ENCODE assay signal across 8 cellular contexts in the genomic region with DNA sequence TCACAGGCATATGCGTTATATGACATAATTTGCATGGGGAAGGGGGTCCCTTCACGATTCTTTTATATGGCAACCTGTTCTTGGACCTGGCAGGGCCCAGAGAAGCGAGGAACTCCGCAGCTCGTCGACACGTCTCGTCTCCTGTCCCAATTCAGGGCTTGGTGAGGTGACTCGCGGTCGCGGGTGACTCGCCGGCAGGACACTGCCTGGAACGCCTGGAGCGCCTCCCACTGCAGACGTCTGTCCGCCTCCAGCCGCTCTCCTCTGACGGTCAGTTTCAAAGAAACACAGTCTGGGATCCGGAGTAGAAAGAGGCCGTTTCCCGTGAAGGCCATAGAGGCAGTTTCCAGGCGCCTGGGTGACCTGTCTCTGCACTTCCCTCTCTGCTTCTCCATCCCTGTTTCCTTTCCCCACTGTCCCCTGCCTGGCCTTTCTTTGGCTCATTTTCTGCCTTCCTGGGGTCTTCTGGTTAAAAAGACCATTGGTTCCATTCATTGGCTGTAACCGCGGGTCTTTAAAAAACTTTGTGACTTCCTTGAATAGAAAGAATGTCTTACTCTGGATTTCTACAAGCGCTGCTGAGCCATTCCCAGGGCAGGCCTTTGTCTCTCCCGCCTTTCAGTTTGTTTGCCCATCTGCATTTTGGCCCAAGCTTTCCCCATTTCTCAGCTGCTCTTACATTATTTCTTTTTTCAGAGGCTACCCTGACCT. TPM values are rescaled to one million over a fixed set of nuclear protein-coding genes. Genes with fewer than 3 reads are reported as not detected.
DNase-seq lines count a peak whose midpoint lies in the region; ATAC-seq and TF ChIP-seq lines count a peak whose summit lies in the region.

No MANE protein-coding gene starts in this region.

- TF ChIP-seq CTCF in Caco-2 (IDR thresholded peaks at IDR 0.05; ENCODE audit: insufficient read depth in 1 of 2, low read depth in 1 of 2, low read length in 1 of 2, severe bottlenecking in 1 of 2, unreplicated experiment in 1 of 2) = no peak
- no peak for TF ChIP-seq CTCF in gastroesophageal sphincter (IDR thresholded peaks at IDR 0.05)
- no peak for TF ChIP-seq CTCF in ovary (IDR thresholded peaks at IDR 0.05)

- H3K27me3 Mint-ChIP-seq in Caco-2 (ENCODE audit: insufficient read depth, unreplicated experiment) = no peaks in the 10 kb centered on the region

- H3K36me3 ChIP-seq in Caco-2 (ENCODE audit: control insufficient read depth, insufficient read depth, low read length) = no peaks in the 10 kb centered on the region; the same call in 1 of the 2 replicates
- H3K36me3 ChIP-seq in gastroesophageal sphincter = peaks cover 0 to 38% of the 10 kb centered on the region in 2 donors
- no peaks in the 10 kb centered on the region for H3K36me3 ChIP-seq in ovary

- H3K4me1 Mint-ChIP-seq in Caco-2 (ENCODE audit: low read depth, unreplicated experiment) = peaks cover 28% of the 10 kb centered on the region

- ATAC-seq in gastroesophageal sphincter = no peak

- CTCF ChIA-PET in Caco-2 (lab: Charles Lee) = interaction anchor here (1.2 to 2.2 kb wide), 3 partner anchors 20 to 121 kb away, joined by 3 to 15 read pairs (median 12); no protein-coding TSS in a partner anchor

- peak overlapping the region; percentile 68 for H3K4me3 ChIP-seq in Caco-2 (ENCODE audit: low read depth, low read length)
- H3K4me3 ChIP-seq in gastroesophageal sphincter = peak overlapping the region in 1 of 2 donors; percentile 92
- peak overlapping the region; percentile 70 for H3K4me3 ChIP-seq in ovary

- H3K4me1 ChIP-seq in Caco-2 = peaks cover 35% of the 10 kb centered on the region
- H3K4me1 ChIP-seq in gastroesophageal sphincter = peaks cover 0 to 36% (median 0%) of the 10 kb centered on the region in 3 donors
- H3K4me1 ChIP-seq in ovary (ENCODE audit: insufficient read depth) = peaks cover 2% of the 10 kb centered on the region

- peak overlapping the region in 3 of 4 donors; percentile 89 to 91 (median 90) for H3K27ac ChIP-seq in gastroesophageal sphincter
- no peak overlapping the region for H3K27ac ChIP-seq in ovary

- POLR2A ChIA-PET in Caco-2 (lab: Charles Lee) = no interaction called here

- peaks cover 33% of the 10 kb centered on the region for H3K36me3 Mint-ChIP-seq in Caco-2 (ENCODE audit: insufficient read depth, unreplicated experiment)

- TF ChIP-seq POLR2A in gastroesophageal sphincter (IDR thresholded peaks at IDR 0.05) (no peak), ovary (IDR thresholded peaks at IDR 0.05) (no peak)

- no peaks in the 10 kb centered on the region for H3K27me3 ChIP-seq in Caco-2 (replicated peaks; ENCODE audit: control insufficient read depth, insufficient read depth, low read length)
- H3K27me3 ChIP-seq in gastroesophageal sphincter = no peaks in the 10 kb centered on the region
- H3K27me3 ChIP-seq in ovary = no peaks in the 10 kb centered on the region

- DNase-seq in Caco-2 = no peak
- DNase-seq in SK-MEL-5 (ENCODE audit: low read depth, low spot score) = peak; percentile 55
- peak in 3 of 5 donors; percentile 30 to 36 (median 33) for DNase-seq in ovary
- DNase-seq in NCI-H510A (lab: John Stamatoyannopoulos, UW) = no peak
- no peak for DNase-seq in NK-92 (lab: John Stamatoyannopoulos, UW; ENCODE audit: unreplicated experiment)
- no peak for DNase-seq in stimulated activated CD4-positive, alpha-beta T cell treated with anti-CD3 and anti-CD28 coated beads, Interleukin-12 subunit alpha, Interleukin-12 subunit beta, amount 100 ng/mL, for 4 hours
- DNase-seq in kidney glomerular epithelial cell (lab: John Stamatoyannopoulos, UW) = no peak

- no peaks in the 10 kb centered on the region for H3K9me3 Mint-ChIP-seq in Caco-2 (ENCODE audit: unreplicated experiment)

- no peak for TF ChIP-seq EP300 in gastroesophageal sphincter (IDR thresholded peaks at IDR 0.05)
- no peak for TF ChIP-seq EP300 in ovary (IDR thresholded peaks at IDR 0.05)

- intact Hi-C loops in Caco-2 (cut with micrococcal nuclease; ENCODE audit: unreplicated experiment) (no loop called here), ovary (cut with DNase I) (no loop called here)

- H3K9me3 ChIP-seq in Caco-2 (no peaks in the 10 kb centered on the region), gastroesophageal sphincter (no peaks in the 10 kb centered on the region), ovary (no peaks in the 10 kb centered on the region)

- no peak overlapping the region for H3K27ac Mint-ChIP-seq in Caco-2 (ENCODE audit: unreplicated experiment)

- peak overlapping the region; percentile 85 for H3K4me3 Mint-ChIP-seq in Caco-2 (ENCODE audit: unreplicated experiment)

- 51 to 74% methylated on average over 6 to 19 of the region's 28 CpGs for WGBS in gastroesophageal sphincter (ENCODE audit: low coverage in 1 of 2), 2 donors
- WGBS in ovary, 3 donors = 78 to 85% (median 83%) methylated on average over 28 of the region's 28 CpGs

- no TSS peak for BruUV-seq in Caco-2 (replicated peaks; lab: Mats Ljungman, UMichigan)

- in situ Hi-C loops in SK-MEL-5 (cut with HindIII; ENCODE audit: low pct_unique_long_range_greater_than_20kb, low sequenced_read_pairs) = no loop called here

RNA-seq across cellular contexts. Expression of a gene that starts 1.2 kb away (rescaled TPM):
- total RNA-seq in Caco-2 (2022) = 18.7 and 20.6 TPM in 2 replicates
- 140 and 162 TPM in 2 replicates for total RNA-seq in SK-MEL-5 (2014; rRNA removed; shearing (Covaris generic))
- polyA plus RNA-seq in SK-MEL-5 (2015; cell fraction: cytosol; rRNA removed) = 332 and 400 TPM in 2 replicates
- polyA plus RNA-seq in SK-MEL-5 (2015; cell fraction: nucleus; rRNA removed) = 1,097 and 1,145 TPM in 2 replicates
- 10 to 100 TPM in 3 of 4 donors, 1 to 10 TPM in 1; 6.1 to 27.6 (median 12.0) TPM for total RNA-seq in gastroesophageal sphincter
- 10 to 100 TPM in 2 of 7 donors, 1 to 10 TPM in 5; 5.4 to 13.5 (median 7.1) TPM for total RNA-seq in ovary
- polyA plus RNA-seq in ovary = 1 to 10 TPM; 5.9 to 8.0 TPM

RNA-seq across cellular contexts. Expression of a gene that starts 54.9 kb away (rescaled TPM):
- total RNA-seq in Caco-2 (2022) (not detected in 2 replicates), gastroesophageal sphincter (not detected), ovary (10 to 100 TPM in 1 of 7 donors, 1 to 10 TPM in 1, under 1 TPM in 3, not detected in 2; 0.30 to 18.6 (median 0.38) TPM)
- total RNA-seq in SK-MEL-5 (2014; rRNA removed; shearing (Covaris generic)) = 0.48 and 0.79 TPM in 2 replicates
- polyA plus RNA-seq in SK-MEL-5 (2015; cell fraction: cytosol; rRNA removed) = 0.19 and 0.52 TPM in 2 replicates
- 1.3 and 8.4 TPM in 2 replicates for polyA plus RNA-seq in SK-MEL-5 (2015; cell fraction: nucleus; rRNA removed)
- polyA plus RNA-seq in ovary = under 1 TPM in 1 of 2 donors, not detected in 1; 0.02 TPM

Comparison
In these comparisons a context has a peak if more than half of its experiments do, and no peak if none do; other contexts are left out.
1. DNase-seq: peak in SK-MEL-5 (single experiment) and ovary (3 of 5); none in Caco-2 (0 of 2), NCI-H510A (single experiment), NK-92 (single experiment), stimulated activated CD4-positive, alpha-beta T cell treated with anti-CD3 and anti-CD28 coated beads, Interleukin-12 subunit alpha, Interleukin-12 subunit beta, amount 100 ng/mL, for 4 hours (single experiment) and kidney glomerular epithelial cell (single experiment).
2. H3K27ac ChIP-seq: peak in gastroesophageal sphincter (3 of 4); none in ovary (0 of 2).